In the genomic region with DNA sequence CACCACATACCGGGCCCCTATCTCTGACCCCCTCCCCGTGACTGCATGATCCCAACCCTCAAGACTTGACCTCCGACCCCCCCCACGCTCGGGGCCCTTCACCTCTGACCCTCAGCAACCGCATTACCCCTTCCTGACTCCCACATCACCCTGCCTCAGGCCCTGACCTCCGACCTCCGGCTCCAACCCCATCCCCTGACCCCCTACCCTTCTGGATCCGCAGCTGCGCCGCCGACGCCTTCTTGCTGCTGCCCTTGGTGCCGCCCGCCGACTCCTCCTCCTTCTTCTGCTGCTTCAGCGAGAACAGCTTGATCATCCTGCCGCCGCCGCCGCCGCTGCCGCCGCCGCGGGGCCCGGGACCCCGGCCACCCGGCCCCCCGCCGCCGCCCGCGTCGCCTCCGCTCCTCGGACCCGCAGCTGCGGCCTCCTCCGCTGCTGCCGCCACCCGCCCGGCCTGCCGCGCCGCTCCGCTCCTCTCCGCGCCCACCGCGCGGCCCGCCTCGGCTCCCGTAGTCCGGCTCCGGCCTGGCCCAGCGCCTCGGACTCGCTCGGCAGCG, we compare ENCODE assay signal across 8 cellular contexts. TPM values are rescaled to one million over a fixed set of nuclear protein-coding genes. Genes with fewer than 3 reads are reported as not detected.
DNase-seq lines count a peak whose midpoint lies in the region; ATAC-seq, FAIRE-seq and TF ChIP-seq lines count a peak whose summit lies in the region.

A gene (minus strand): TSS at position 546 of the 557 bp plus-strand sequence. CDS start 230 bp downstream, at position 316.

- no peaks in the 10 kb centered on the region for H4K20me1 ChIP-seq in KMS-11 (ENCODE audit: insufficient read depth)

- H3K27ac ChIP-seq in KMS-11, result peak within 1 kb of the TSS; percentile 98

- 0 out of 2 replicates have a peak, but pooled peaks have one; percentile 16 for TF ChIP-seq POLR2A in GM12892 (IDR thresholded peaks at IDR 0.05; ENCODE audit: low read depth, low read length)

- ATAC-seq in GM18519 (IDR thresholded peaks at IDR 0.05; ENCODE audit: low FRiP score, unreplicated experiment), result no peak

- peak within 1 kb of the TSS; percentile 94 for H3K9ac ChIP-seq in KMS-11

- H2AFZ ChIP-seq in KMS-11 (ENCODE audit: low read depth), result peak within 1 kb of the TSS; percentile 60; the same call in 1 of the 2 replicates

- H3K4me3 ChIP-seq in KMS-11 (IDR thresholded peaks at IDR 0.05; ENCODE audit: insufficient read depth, low read depth, low read length), result peak within 1 kb of the TSS; percentile 51

- peaks cover 42% of the 10 kb centered on the region for H3K4me1 ChIP-seq in KMS-11 (ENCODE audit: low read depth, poor library complexity, severe bottlenecking)

- H3K79me2 ChIP-seq in KMS-11 (ENCODE audit: insufficient read depth, low read depth), result peaks cover 29% of the 10 kb centered on the region

- H3K36me3 ChIP-seq in KMS-11 (ENCODE audit: insufficient read depth), result no peaks in the 10 kb centered on the region

- DNase-seq in GM12892 (ENCODE audit: insufficient read length), result no peak
- DNase-seq in activated naive CD4-positive, alpha-beta T cell treated with anti-CD3 and anti-CD28 coated beads, Interleukin-2, amount 50 U/mL, for 16 hours, result peak; percentile 72
- no peak for DNase-seq in cardiac septum (ENCODE audit: low spot score)
- DNase-seq in renal cortical epithelial cell (ENCODE audit: low read depth), result no peak
- no peak for DNase-seq in NCI-H748 treated with DMSO at 0.1 percent for 48 hours (lab: John Stamatoyannopoulos, UW)
- no peak for DNase-seq in hypothalamus (lab: John Stamatoyannopoulos, UW)

- FAIRE-seq in GM12892 (lab: Jason Lieb, UNC), result no peak

- no peaks in the 10 kb centered on the region for H3K27me3 ChIP-seq in KMS-11 (ENCODE audit: insufficient read depth, low read depth)

- intact Hi-C loops in cardiac septum (cut with DNase I), result no loop called here

- peak within 1 kb of the TSS; percentile 99 for H3K4me2 ChIP-seq in KMS-11

- TF ChIP-seq CTCF in KMS-11 (conservative IDR thresholded peaks at IDR 0.05; ENCODE audit: low read depth, low read length), result no peak

RNA-seq across cellular contexts. Expression of the gene that starts here (rescaled TPM):
- polyA plus RNA-seq in GM12892 (2012; ENCODE audit: missing spikeins), result 70.4 TPM
- total RNA-seq in cardiac septum (111 TPM), renal cortical epithelial cell (39.4 and 55.4 TPM in 2 replicates)
